Comparison of ENCODE assay signal across 8 cellular contexts in genomic region chr4:163587867-163588266, GRCh38.
DNase-seq lines count a peak whose midpoint lies in the region; ATAC-seq and TF ChIP-seq lines count a peak whose summit lies in the region.

No MANE protein-coding gene starts in this region.

- DNase-seq in GM13976 (ENCODE audit: low spot score) (peak; percentile 28), epithelial cell of proximal tubule (ENCODE audit: low read depth) (no peak), NCI-H524 treated with DMSO at 0.1 percent for 48 hours (lab: John Stamatoyannopoulos, UW) (no peak), NCI-H1105 (lab: John Stamatoyannopoulos, UW) (no peak)
- no peak for DNase-seq in stimulated activated CD8-positive, alpha-beta memory T cell treated with anti-CD3 and anti-CD28 coated beads, Interleukin-4, amount 100 ng/mL, for 48 hours
- DNase-seq in stimulated activated CD4-positive, alpha-beta T cell treated with anti-CD3 and anti-CD28 coated beads, Interleukin-12 subunit alpha, Interleukin-12 subunit beta, amount 100 ng/mL, for 4 hours = no peak

- TF ChIP-seq CTCF in GM13976 (IDR thresholded peaks at IDR 0.05; ENCODE audit: borderline replicate concordance, control extremely low read depth, extremely low read depth, insufficient read depth, missing control alignments) (peak; percentile 28), epithelial cell of proximal tubule (conservative IDR thresholded peaks at IDR 0.05; ENCODE audit: low read depth, low read length) (peak; percentile 27)

- no peak overlapping the region for H3K4me3 ChIP-seq in epithelial cell of proximal tubule (ENCODE audit: low read depth, low read length)

- ATAC-seq in GM21528 (IDR thresholded peaks at IDR 0.05; ENCODE audit: low FRiP score, unreplicated experiment) = peak; percentile 53
- ATAC-seq in HG03575 (IDR thresholded peaks at IDR 0.05; ENCODE audit: extremely low read depth, insufficient number of reproducible peaks, low FRiP score, unreplicated experiment) = peak; percentile 38

- in situ Hi-C loops in GM13976 (cut with MboI; ENCODE audit: low sequenced_read_pairs, unreplicated experiment) = no loop called here
